In genomic region chr1:89195476-89195875, GRCh38 we compare ENCODE assay signal across 15 cellular contexts. TPM values are rescaled to one million over a fixed set of nuclear protein-coding genes. Genes with fewer than 3 reads are reported as not detected.
A peak's percentile ranks its signal among the peaks of the same experiment; 100 is the strongest.
DNase-seq lines count a peak whose midpoint lies in the region; ATAC-seq and TF ChIP-seq lines count a peak whose summit lies in the region.
"Had no signal": no experiment of that assay in that cellular context is flagged by ENCODE, and none has a peak within 500 bp of the region (broad histone marks: within the 10 kb centered on the region; RNA-seq: fewer than 3 reads in every experiment).

No MANE protein-coding gene starts in this region.

- no peak for ATAC-seq in right cardiac atrium
- no peak for ATAC-seq in Right ventricle myocardium superior (ENCODE audit: poor library complexity)
- no peak for ATAC-seq in T-helper 17 cell

- H3K4me3 Mint-ChIP-seq in T-helper 17 cell: peak overlapping the region; percentile 66
- peak overlapping the region; percentile 59 for H3K4me3 Mint-ChIP-seq in endothelial cell (ENCODE audit: unreplicated experiment)
- H3K4me3 Mint-ChIP-seq: neural crest cell had no signal

- WGBS in right cardiac atrium: 62% methylated on average over 3 of the region's 3 CpGs

- no peaks in the 10 kb centered on the region for H3K9me3 Mint-ChIP-seq in endothelial cell (ENCODE audit: unreplicated experiment)
- H3K9me3 Mint-ChIP-seq: neural crest cell had no signal

- peaks cover 40% of the 10 kb centered on the region for H3K4me1 Mint-ChIP-seq in T-helper 17 cell
- H3K4me1 Mint-ChIP-seq in endothelial cell (ENCODE audit: unreplicated experiment): peaks cover 36% of the 10 kb centered on the region
- H3K4me1 Mint-ChIP-seq: neural crest cell had no signal

- no peaks in the 10 kb centered on the region for H3K4me1 ChIP-seq in right cardiac atrium (ENCODE audit: control insufficient read depth, insufficient read depth, low read length)
- H3K4me1 ChIP-seq: BE2C had no signal

- H3K36me3 Mint-ChIP-seq in T-helper 17 cell (ENCODE audit: low read depth): peaks cover 14% of the 10 kb centered on the region
- peaks cover 33% of the 10 kb centered on the region for H3K36me3 Mint-ChIP-seq in endothelial cell (ENCODE audit: low read depth, unreplicated experiment)

- TF ChIP-seq CTCF in endothelial cell (IDR thresholded peaks at IDR 0.05; ENCODE audit: unreplicated experiment): no peak

- peak overlapping the region; percentile 99 for H3K27ac Mint-ChIP-seq in T-helper 17 cell
- no peak overlapping the region for H3K27ac Mint-ChIP-seq in endothelial cell (ENCODE audit: unreplicated experiment)

- no peak overlapping the region for H3K27ac ChIP-seq in right cardiac atrium (ENCODE audit: low read length)
- H3K27ac ChIP-seq: coronary artery had no signal

- no peak for DNase-seq in right cardiac atrium
- no peak for DNase-seq in Right ventricle myocardium superior
- no peak for DNase-seq in T-helper 17 cell
- no peak for DNase-seq in endothelial cell (ENCODE audit: low spot score)
- DNase-seq in NCI-H2081 treated with DMSO at 0.1 percent for 48 hours (lab: John Stamatoyannopoulos, UW): no peak
- DNase-seq in DMS53 treated with DMSO at 0.1 percent for 48 hours (lab: John Stamatoyannopoulos, UW; ENCODE audit: unreplicated experiment): no peak
- no peak for DNase-seq in NCI-H2081 (lab: John Stamatoyannopoulos, UW)
- DNase-seq: BE2C, mammary epithelial cell, NCI-H146, NCI-H345 had no signal

- intact Hi-C loops in right cardiac atrium (cut with DNase I) (loop anchor here in 2 of 4 donors (10.0 kb wide), 2 partner anchors 79 to 159 kb away; partner anchors contain the start of gene GBP5 (in 1 of the 2)), Right ventricle myocardium superior (cut with DNase I) (no loop called here)

- H3K27me3 Mint-ChIP-seq in T-helper 17 cell (no peaks in the 10 kb centered on the region), endothelial cell (ENCODE audit: unreplicated experiment) (no peaks in the 10 kb centered on the region)

- H3K9me3 ChIP-seq in right cardiac atrium (ENCODE audit: control insufficient read depth, low read length) (no peaks in the 10 kb centered on the region), T-helper 17 cell (ENCODE audit: control insufficient read depth, low read length, poor library complexity, severe bottlenecking) (no peaks in the 10 kb centered on the region)
- H3K9me3 ChIP-seq: BE2C had no signal

- H3K27me3 ChIP-seq in right cardiac atrium (ENCODE audit: control insufficient read depth, insufficient read depth): no peaks in the 10 kb centered on the region
- H3K27me3 ChIP-seq: BE2C had no signal

- peak overlapping the region; percentile 4 for H3K4me3 ChIP-seq in right cardiac atrium (ENCODE audit: low read length)
- H3K4me3 ChIP-seq: coronary artery had no signal

RNA-seq across cellular contexts. Expression of gene GBP4, which starts 3.3 kb away (rescaled TPM):
- total RNA-seq in right cardiac atrium: 10 to 100 TPM in 1 of 4 donors, 1 to 10 TPM in 3; 4.9 to 12.7 (median 9.1) TPM
- 12.9 TPM for polyA plus RNA-seq in right cardiac atrium
- total RNA-seq in Right ventricle myocardium superior: 7.4 TPM
- 10 to 100 TPM; 34.1 to 35.9 TPM for total RNA-seq in T-helper 17 cell
- 75.5 TPM for total RNA-seq in endothelial cell (ENCODE audit: unreplicated experiment)
- total RNA-seq: mammary epithelial cell, neural crest cell had no signal
- polyA plus RNA-seq: mammary epithelial cell had no signal

RNA-seq across cellular contexts. Expression of gene GBP7, which starts 19.7 kb away (rescaled TPM):
- under 1 TPM in 1 of 4 donors, not detected in 3; 0.11 TPM for total RNA-seq in right cardiac atrium
- 0.05 TPM for polyA plus RNA-seq in right cardiac atrium
- not detected for total RNA-seq in Right ventricle myocardium superior
- not detected for total RNA-seq in T-helper 17 cell
- 0.69 TPM for total RNA-seq in endothelial cell (ENCODE audit: unreplicated experiment)
- total RNA-seq: mammary epithelial cell, MCF 10A, neural crest cell had no signal
- polyA plus RNA-seq: esophagus, mammary epithelial cell had no signal
